In genomic region chrX:32010948-32011347, GRCh38 we compare ENCODE assay signal across 31 cellular contexts.
DNase-seq lines count a peak whose midpoint lies in the region; ATAC-seq, FAIRE-seq and TF ChIP-seq lines count a peak whose summit lies in the region.
"Had no signal": no experiment of that assay in that cellular context is flagged by ENCODE, and none has a peak within 500 bp of the region (broad histone marks: within the 10 kb centered on the region; RNA-seq: fewer than 3 reads in every experiment).

No MANE protein-coding gene starts in this region.

- no peaks in the 10 kb centered on the region for H3K9me2 ChIP-seq in neural cell (ENCODE audit: insufficient read depth, low read length)

- no peaks in the 10 kb centered on the region for H3K36me3 ChIP-seq in BLaER1
- no peaks in the 10 kb centered on the region for H3K36me3 ChIP-seq in neural cell (ENCODE audit: insufficient read depth, low read length)
- no peaks in the 10 kb centered on the region for H3K36me3 ChIP-seq in Caco-2 (ENCODE audit: control insufficient read depth, insufficient read depth, low read length)
- H3K36me3 ChIP-seq: BE2C had no signal

- TF ChIP-seq POLR2A in A549 (IDR thresholded peaks at IDR 0.05; ENCODE audit: low read length), result no peak

- intact Hi-C loops in Caco-2 (cut with micrococcal nuclease; ENCODE audit: unreplicated experiment), result no loop called here

- no peak overlapping the region for H3K4me2 ChIP-seq in A549
- H3K4me2 ChIP-seq in BLaER1, result peak overlapping the region; percentile 70; the same call in 1 of the 2 replicates
- no peak overlapping the region for H3K4me2 ChIP-seq in neural cell (ENCODE audit: low read length)

- no peak overlapping the region for H3K4me3 ChIP-seq in A549
- H3K4me3 ChIP-seq in BLaER1, result no peak overlapping the region
- H3K4me3 ChIP-seq in neural cell (ENCODE audit: low read length), result no peak overlapping the region
- H3K4me3 ChIP-seq in Caco-2 (ENCODE audit: low read depth, low read length), result no peak overlapping the region

- H3K27ac Mint-ChIP-seq in Caco-2 (ENCODE audit: unreplicated experiment) (no peak overlapping the region), type B pancreatic cell (no peak overlapping the region)
- H3K27ac Mint-ChIP-seq: B cell; CD4-positive, alpha-beta memory T cell; CD4-positive, alpha-beta T cell; CD4-positive, CD25-positive, alpha-beta regulatory T cell; CD8-positive, alpha-beta memory T cell; CD8-positive, alpha-beta T cell had no signal

- H4K20me1 ChIP-seq in BLaER1 (no peaks in the 10 kb centered on the region), neural cell (ENCODE audit: insufficient read depth) (no peaks in the 10 kb centered on the region)
- H4K20me1 ChIP-seq: BLaER1 treated with 17β-estradiol and CSF1 and Interleukin-3, amounts not matched to agents 10 nM and 100 nM had no signal

- no peak for DNase-seq in A549 (ENCODE audit: low read depth in 1 of 2, low spot score in 1 of 2)
- DNase-seq in Caco-2, result no peak
- DNase-seq in type B pancreatic cell (ENCODE audit: extremely low spot score, unreplicated experiment), result no peak
- DNase-seq in OCI-M2 (lab: John Stamatoyannopoulos, UW; ENCODE audit: unreplicated experiment), result no peak
- DNase-seq: 8988T; ACHN; AML-193; BE2C; Calu3; CD4-positive, alpha-beta memory T cell; CD4-positive, alpha-beta T cell; CD4-positive, CD25-positive, alpha-beta regulatory T cell; CD8-positive, alpha-beta memory T cell; CD8-positive, alpha-beta T cell; COR-L47; DMS 273 treated with DMSO at 0.1 percent for 48 hours; DMS153; DMS79; DMS79 treated with DMSO at 0.1 percent for 48 hours; DND-41; EL had no signal

- 8% methylated on average over 5 of the region's 5 CpGs for WGBS in A549 (ENCODE audit: missing lambda C conversion rate)

- no peak overlapping the region for H3K27ac ChIP-seq in A549
- peak overlapping the region; percentile 89; the same call in 1 of the 2 replicates for H3K27ac ChIP-seq in BLaER1
- no peak overlapping the region for H3K27ac ChIP-seq in neural cell (ENCODE audit: low read length)
- H3K27ac ChIP-seq: 22Rv1, C4-2B had no signal

- H3K27me3 ChIP-seq in BLaER1, result no peaks in the 10 kb centered on the region
- H3K27me3 ChIP-seq in neural cell (ENCODE audit: insufficient read depth, low read depth, low read length), result no peaks in the 10 kb centered on the region
- no peaks in the 10 kb centered on the region for H3K27me3 ChIP-seq in Caco-2 (replicated peaks; ENCODE audit: control insufficient read depth, insufficient read depth, low read length)
- H3K27me3 ChIP-seq: BE2C; BLaER1 treated with 17β-estradiol and CSF1 and Interleukin-3, amounts not matched to agents 10 nM and 100 nM had no signal

- TF ChIP-seq RAD21 in A549 (conservative IDR thresholded peaks at IDR 0.05 in 1 of 2, IDR thresholded peaks at IDR 0.05 in 1 of 2) (no peak), neural cell (conservative IDR thresholded peaks at IDR 0.05) (no peak)

- H3K9ac ChIP-seq in BLaER1 (no peak overlapping the region), neural cell (ENCODE audit: low read length) (no peak overlapping the region)
- H3K9ac ChIP-seq: BLaER1 treated with 17β-estradiol and CSF1 and Interleukin-3, amounts not matched to agents 10 nM and 100 nM had no signal

- H3K9me3 ChIP-seq in A549 (no peaks in the 10 kb centered on the region), BLaER1 (peaks cover 24% of the 10 kb centered on the region), neural cell (ENCODE audit: low read length) (no peaks in the 10 kb centered on the region), Caco-2 (no peaks in the 10 kb centered on the region)
- H3K9me3 ChIP-seq: BE2C had no signal

- POLR2A ChIA-PET in A549 (lab: Yijun Ruan, JAX), result no interaction called here
- POLR2A ChIA-PET in Caco-2 (lab: Charles Lee), result no interaction called here

- H3K4me3 Mint-ChIP-seq in Caco-2 (ENCODE audit: unreplicated experiment) (no peak overlapping the region), type B pancreatic cell (no peak overlapping the region)
- H3K4me3 Mint-ChIP-seq: B cell; CD14-positive monocyte; CD4-positive, alpha-beta memory T cell; CD4-positive, alpha-beta T cell; CD4-positive, CD25-positive, alpha-beta regulatory T cell; CD8-positive, alpha-beta memory T cell; CD8-positive, alpha-beta T cell had no signal

- H3K4me1 Mint-ChIP-seq in Caco-2 (ENCODE audit: low read depth, unreplicated experiment), result no peaks in the 10 kb centered on the region
- H3K4me1 Mint-ChIP-seq in type B pancreatic cell (ENCODE audit: unreplicated experiment), result no peaks in the 10 kb centered on the region
- H3K4me1 Mint-ChIP-seq: B cell; CD14-positive monocyte; CD4-positive, alpha-beta memory T cell; CD4-positive, CD25-positive, alpha-beta regulatory T cell; CD8-positive, alpha-beta memory T cell had no signal

- no peak for TF ChIP-seq CTCF in A549 (IDR thresholded peaks at IDR 0.05)
- no peak for TF ChIP-seq CTCF in neural cell (IDR thresholded peaks at IDR 0.05; ENCODE audit: poor library complexity, severe bottlenecking)
- no peak for TF ChIP-seq CTCF in Caco-2 (IDR thresholded peaks at IDR 0.05; ENCODE audit: insufficient read depth in 1 of 2, low read depth in 1 of 2, low read length in 1 of 2, severe bottlenecking in 1 of 2, unreplicated experiment in 1 of 2)
- no peak for TF ChIP-seq CTCF in type B pancreatic cell (conservative IDR thresholded peaks at IDR 0.05)

- CTCF ChIA-PET in A549 (lab: Yijun Ruan, JAX), result no interaction called here
- CTCF ChIA-PET in Caco-2 (lab: Charles Lee), result no interaction called here

- H3F3A ChIP-seq in neural cell (ENCODE audit: insufficient read depth, low read length, poor library complexity, severe bottlenecking), result no peaks in the 10 kb centered on the region

- H3K36me3 Mint-ChIP-seq in Caco-2 (ENCODE audit: insufficient read depth, unreplicated experiment) (no peaks in the 10 kb centered on the region), type B pancreatic cell (no peaks in the 10 kb centered on the region)
- H3K36me3 Mint-ChIP-seq: CD14-positive monocyte; CD4-positive, alpha-beta memory T cell; CD4-positive, CD25-positive, alpha-beta regulatory T cell; CD8-positive, alpha-beta memory T cell; CD8-positive, alpha-beta T cell had no signal

- H3K4me1 ChIP-seq in A549 (no peaks in the 10 kb centered on the region), BLaER1 (peaks cover 53% of the 10 kb centered on the region), Caco-2 (no peaks in the 10 kb centered on the region)
- H3K4me1 ChIP-seq: BE2C had no signal

- no peaks in the 10 kb centered on the region for H3K9me3 Mint-ChIP-seq in Caco-2 (ENCODE audit: unreplicated experiment)
- H3K9me3 Mint-ChIP-seq in type B pancreatic cell, result peaks cover 4% of the 10 kb centered on the region
- H3K9me3 Mint-ChIP-seq: CD4-positive, alpha-beta T cell had no signal

- no peak for TF ChIP-seq EP300 in A549 (IDR thresholded peaks at IDR 0.05)
- TF ChIP-seq EP300 in neural cell (conservative IDR thresholded peaks at IDR 0.05; ENCODE audit: poor library complexity, severe bottlenecking), result peak; percentile 89

- no peak for ATAC-seq in A549
- ATAC-seq: CD8-positive, alpha-beta T cell had no signal

- no peak overlapping the region for H2AFZ ChIP-seq in neural cell (ENCODE audit: low read depth, low read length)

- BruUV-seq in Caco-2 (replicated peaks; lab: Mats Ljungman, UMichigan), result no TSS peak

- peak; percentile 72 for FAIRE-seq in A549 (lab: Jason Lieb, UNC)
- FAIRE-seq: A204.1, D721Med, G401.6 had no signal

- no peaks in the 10 kb centered on the region for H3K79me2 ChIP-seq in neural cell (replicated peaks; ENCODE audit: insufficient read depth, low read length)

- H3K27me3 Mint-ChIP-seq in Caco-2 (ENCODE audit: insufficient read depth, unreplicated experiment) (no peaks in the 10 kb centered on the region), type B pancreatic cell (no peaks in the 10 kb centered on the region)
- H3K27me3 Mint-ChIP-seq: B cell; CD4-positive, alpha-beta memory T cell; CD4-positive, alpha-beta T cell; CD4-positive, CD25-positive, alpha-beta regulatory T cell had no signal

TF ChIP-seq in A549, 52 proteins besides CTCF, POLR2A, EP300 and RAD21 (continues in another document):
- no peak for TF ChIP-seq NPAS2 (CRISPR knock-in tag; IDR thresholded peaks at IDR 0.05; ENCODE audit: borderline replicate concordance)
- TF ChIP-seq NFE2L2 (conservative IDR thresholded peaks at IDR 0.05; ENCODE audit: low read length), result no peak
- TF ChIP-seq BHLHE40 (IDR thresholded peaks at IDR 0.05; ENCODE audit: low read depth, low read length), result no peak
- no peak for TF ChIP-seq CBX8 (IDR thresholded peaks at IDR 0.05)
- no peak for TF ChIP-seq JUNB (IDR thresholded peaks at IDR 0.05)
- no peak for TF ChIP-seq EHF (CRISPR knock-in tag; IDR thresholded peaks at IDR 0.05)
- TF ChIP-seq CHD4 (IDR thresholded peaks at IDR 0.05; ENCODE audit: borderline replicate concordance), result no peak
- no peak for TF ChIP-seq PHF8 (IDR thresholded peaks at IDR 0.05; ENCODE audit: borderline replicate concordance, low read depth)
- no peak for TF ChIP-seq ESRRA (IDR thresholded peaks at IDR 0.05; ENCODE audit: borderline replicate concordance, low read length)

TF ChIP-seq in neural cell, 6 proteins besides CTCF, POLR2A, EP300 and RAD21:
- peak; percentile 57 for TF ChIP-seq POLR2AphosphoS5 (IDR thresholded peaks at IDR 0.05)
- no peak for TF ChIP-seq TAF1 (IDR thresholded peaks at IDR 0.05; ENCODE audit: low read depth)
